In genomic region chr9:109767404-109767803, GRCh38 we compare ENCODE assay signal across 19 cellular contexts. TPM values are rescaled to one million over a fixed set of nuclear protein-coding genes. Genes with fewer than 3 reads are reported as not detected.
"Had no signal": no experiment of that assay in that cellular context is flagged by ENCODE, and none has a peak within 500 bp of the region (broad histone marks: within the 10 kb centered on the region; RNA-seq: fewer than 3 reads in every experiment).

No MANE protein-coding gene starts in this region.

- H3K4me3 ChIP-seq: coronary artery, tibial artery had no signal

- H3K9me3 ChIP-seq: tibial artery had no signal

- H3K27ac ChIP-seq: coronary artery, tibial artery had no signal

- ATAC-seq: activated CD8-positive, alpha-beta T cell treated with anti-CD3 and anti-CD28 coated beads, Interleukin-2, amount 10 ng/mL, durations not matched to agents 7 days and 5 days; T-cell had no signal

- H3K36me3 ChIP-seq: tibial artery had no signal

- FAIRE-seq: endometrium had no signal

- DNase-seq: activated CD4-positive, alpha-beta T cell treated with anti-CD3 and anti-CD28 coated beads, Interleukin-2, amount 10 ng/mL, durations not matched to agents 24 days and 14 days; activated CD4-positive, CD25-positive, alpha-beta regulatory T cell; activated CD8-positive, alpha-beta T cell treated with anti-CD3 and anti-CD28 coated beads, Interleukin-2, amount 10 ng/mL, durations not matched to agents 7 days and 5 days; activated naive CD4-positive, alpha-beta T cell treated with anti-CD3 and anti-CD28 coated beads for 36 hours; activated T-cell treated with anti-CD3 and anti-CD28 coated beads, Interleukin-2, amount 50 U/mL, for 24 hours; aorta; erythroblast; foreskin melanocyte; glutamatergic neuron; hypothalamus; occipital lobe; posterior cingulate gyrus; stimulated activated CD8-positive, alpha-beta memory T cell treated with anti-CD3 and anti-CD28 coated beads, Interleukin-4, amount 100 ng/mL, for 48 hours; stimulated activated naive CD4-positive, alpha-beta T cell treated with Interleukin-2 at 50 U/mL for 16 hours; substantia nigra; T-cell; tibial artery had no signal

- H3K27me3 ChIP-seq: tibial artery had no signal

RNA-seq across cellular contexts. Expression of gene PALM2AKAP2, which starts 12.6 kb away (rescaled TPM):
- total RNA-seq: activated CD8-positive, alpha-beta T cell treated with anti-CD3 and anti-CD28 coated beads, Interleukin-2, amount 10 ng/mL, durations not matched to agents 7 days and 5 days; T-cell had no signal
